8 cellular contexts compared by ENCODE assay signal in the genomic region with DNA sequence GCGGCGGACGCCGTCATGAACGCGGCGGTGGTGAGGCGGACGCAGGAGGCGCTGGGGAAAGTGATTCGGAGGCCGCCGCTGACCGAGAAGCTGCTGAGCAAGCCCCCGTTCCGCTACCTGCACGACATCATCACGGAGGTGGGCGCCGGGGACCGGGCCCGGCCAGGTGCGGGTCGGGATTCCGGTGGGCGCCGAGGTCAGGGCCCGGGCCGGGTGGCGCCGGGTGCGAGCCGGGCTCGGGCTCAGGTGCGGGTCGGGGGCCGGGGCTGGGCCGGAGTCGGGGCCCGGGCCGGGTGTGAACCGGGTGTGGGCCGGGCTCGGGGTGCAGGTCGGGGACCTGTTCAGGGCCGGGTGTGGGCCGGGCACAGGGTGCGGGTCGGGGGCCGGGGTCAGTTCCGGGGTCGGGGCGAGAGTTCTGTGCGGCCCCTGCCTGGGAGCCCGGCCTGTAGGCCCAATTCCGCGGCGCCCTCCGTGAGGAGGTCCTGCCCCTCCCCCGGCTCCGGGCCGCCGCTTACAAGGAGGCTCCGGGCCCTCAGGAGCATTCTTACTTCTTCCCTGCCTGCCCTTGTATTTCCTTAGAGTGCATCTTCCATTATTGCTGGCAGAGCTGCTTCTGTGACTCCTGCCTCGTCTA. TPM values are rescaled to one million over a fixed set of nuclear protein-coding genes. Genes with fewer than 3 reads are reported as not detected.
DNase-seq lines count a peak whose midpoint lies in the region; ATAC-seq and TF ChIP-seq lines count a peak whose summit lies in the region.

No MANE protein-coding gene starts in this region.

- H3K4me3 Mint-ChIP-seq in activated naive CD4-positive, alpha-beta T cell treated with anti-CD3 and anti-CD28 coated beads, Interleukin-2, amount 10 ng/mL, durations not matched to agents 7 days and 5 days, result peak overlapping the region; percentile 75
- peak overlapping the region; percentile 76 for H3K4me3 Mint-ChIP-seq in osteocyte (ENCODE audit: unreplicated experiment)

- H3K4me3 ChIP-seq in SK-N-SH (ENCODE audit: low read depth in 2 of 2, low read length in 1 of 2) (peak overlapping the region; percentile 71 to 78), fibroblast of lung (replicated peaks in 1 of 4; ENCODE audit: control extremely low read depth in 1 of 4, insufficient read depth in 1 of 4, low read depth in 3 of 4, low read length in 4 of 4) (peak overlapping the region; percentile 63 to 72 (median 68))

- H3K9me3 Mint-ChIP-seq in activated naive CD4-positive, alpha-beta T cell treated with anti-CD3 and anti-CD28 coated beads, Interleukin-2, amount 10 ng/mL, durations not matched to agents 7 days and 5 days, result no peaks in the 10 kb centered on the region
- no peaks in the 10 kb centered on the region for H3K9me3 Mint-ChIP-seq in osteocyte (ENCODE audit: unreplicated experiment)

- no peaks in the 10 kb centered on the region for H3F3A ChIP-seq in SK-N-SH (replicated peaks; ENCODE audit: insufficient read depth)

- no peaks in the 10 kb centered on the region for H3K9me3 ChIP-seq in SK-N-SH
- no peaks in the 10 kb centered on the region for H3K9me3 ChIP-seq in fibroblast of lung (ENCODE audit: control insufficient read depth, insufficient read depth, low read depth, low read length)

- TF ChIP-seq RAD21 in SK-N-SH (IDR thresholded peaks at IDR 0.05; ENCODE audit: low read length), result no peak

- POLR2A ChIA-PET in SK-N-SH (lab: Yijun Ruan, JAX), result no interaction called here

- H3K4me2 ChIP-seq in SK-N-SH (peak overlapping the region; percentile 94), fibroblast of lung (ENCODE audit: extremely low read depth, insufficient read depth, low read length) (peak overlapping the region; percentile 93)

- peak; percentile 37 for ATAC-seq in HG02884 (IDR thresholded peaks at IDR 0.05; ENCODE audit: unreplicated experiment)

- peaks cover 19% of the 10 kb centered on the region for H3K4me1 Mint-ChIP-seq in activated naive CD4-positive, alpha-beta T cell treated with anti-CD3 and anti-CD28 coated beads, Interleukin-2, amount 10 ng/mL, durations not matched to agents 7 days and 5 days
- peaks cover 17% of the 10 kb centered on the region for H3K4me1 Mint-ChIP-seq in osteocyte (ENCODE audit: unreplicated experiment)

- no peak overlapping the region for H3K27ac Mint-ChIP-seq in activated naive CD4-positive, alpha-beta T cell treated with anti-CD3 and anti-CD28 coated beads, Interleukin-2, amount 10 ng/mL, durations not matched to agents 7 days and 5 days
- H3K27ac Mint-ChIP-seq in osteocyte (ENCODE audit: unreplicated experiment), result peak overlapping the region; percentile 47

- WGBS in SK-N-SH (ENCODE audit: low lambda C conversion rate), result 5% methylated on average over 13 of the region's 65 CpGs

- peak; percentile 44 for DNase-seq in activated naive CD4-positive, alpha-beta T cell treated with anti-CD3 and anti-CD28 coated beads, Interleukin-2, amount 10 ng/mL, durations not matched to agents 7 days and 5 days
- no peak for DNase-seq in activated naive CD4-positive, alpha-beta T cell treated with Interleukin-2 at 50 U/mL for 16 hours
- DNase-seq in SK-N-SH (peak; percentile 73), fibroblast of lung (ENCODE audit: low read depth in 2 of 2) (peak; percentile 8 to 15), osteocyte (ENCODE audit: extremely low spot score, unreplicated experiment) (no peak), NCI-H1105 (lab: John Stamatoyannopoulos, UW) (no peak), COR-L47 (lab: John Stamatoyannopoulos, UW) (no peak)

- CTCF ChIA-PET in activated naive CD4-positive, alpha-beta T cell treated with anti-CD3 and anti-CD28 coated beads, Interleukin-2, amount 10 ng/mL, durations not matched to agents 7 days and 5 days (lab: Charles Lee), result no interaction called here
- CTCF ChIA-PET in SK-N-SH (lab: Yijun Ruan, JAX), result interaction anchor here (2.1 kb wide), 1 partner anchor 21 kb away, joined by 5 read pairs; no protein-coding TSS in a partner anchor

- H4K20me1 ChIP-seq in SK-N-SH (ENCODE audit: insufficient read depth), result no peaks in the 10 kb centered on the region; the same call in 1 of the 2 replicates
- H4K20me1 ChIP-seq in fibroblast of lung (ENCODE audit: control insufficient read depth, extremely low read depth, insufficient read depth, low read length), result no peaks in the 10 kb centered on the region

- H3K27me3 Mint-ChIP-seq in activated naive CD4-positive, alpha-beta T cell treated with anti-CD3 and anti-CD28 coated beads, Interleukin-2, amount 10 ng/mL, durations not matched to agents 7 days and 5 days, result peaks cover 35% of the 10 kb centered on the region
- peaks cover 10% of the 10 kb centered on the region for H3K27me3 Mint-ChIP-seq in osteocyte (ENCODE audit: unreplicated experiment)

- H3K27ac ChIP-seq in SK-N-SH (ENCODE audit: low read depth in 2 of 2, low read length in 1 of 2), result no peak overlapping the region; a peak in 1 of 4 replicates
- peak overlapping the region; percentile 14 for H3K27ac ChIP-seq in fibroblast of lung (ENCODE audit: insufficient read depth, low read length)

- H3K4me1 ChIP-seq in SK-N-SH (ENCODE audit: control insufficient read depth in 1 of 2, insufficient read depth in 2 of 2, low read depth in 1 of 2, low read length in 1 of 2), result peaks cover 0 to 15% of the 10 kb centered on the region in 2 experiments; a peak in 1 of 4 replicates
- H3K4me1 ChIP-seq in fibroblast of lung (ENCODE audit: control insufficient read depth, extremely low read depth, insufficient read depth, low read length), result peaks cover 9% of the 10 kb centered on the region

- H3K36me3 ChIP-seq in SK-N-SH (replicated peaks in 1 of 2; ENCODE audit: control insufficient read depth in 1 of 2, insufficient read depth in 2 of 2, low read length in 1 of 2) (no peaks in the 10 kb centered on the region), fibroblast of lung (ENCODE audit: control insufficient read depth, insufficient read depth, low read length) (no peaks in the 10 kb centered on the region)

- H3K9ac ChIP-seq in SK-N-SH (peak overlapping the region; percentile 76), fibroblast of lung (ENCODE audit: insufficient read depth, low read length) (peak overlapping the region; percentile 67)

- H3K79me2 ChIP-seq in SK-N-SH (ENCODE audit: insufficient read depth) (peaks cover 43% of the 10 kb centered on the region), fibroblast of lung (ENCODE audit: control insufficient read depth, insufficient read depth, low read length) (peaks cover 7% of the 10 kb centered on the region)

- no peaks in the 10 kb centered on the region for H3K9me2 ChIP-seq in SK-N-SH

- no peak for TF ChIP-seq EP300 in SK-N-SH (IDR thresholded peaks at IDR 0.05; ENCODE audit: borderline replicate concordance in 1 of 2, low read depth in 1 of 2, low read length in 1 of 2)

- no peaks in the 10 kb centered on the region for H3K36me3 Mint-ChIP-seq in activated naive CD4-positive, alpha-beta T cell treated with anti-CD3 and anti-CD28 coated beads, Interleukin-2, amount 10 ng/mL, durations not matched to agents 7 days and 5 days
- peaks cover 9% of the 10 kb centered on the region for H3K36me3 Mint-ChIP-seq in osteocyte (ENCODE audit: unreplicated experiment)

- H3K27me3 ChIP-seq in SK-N-SH (ENCODE audit: insufficient read depth) (no peaks in the 10 kb centered on the region), fibroblast of lung (ENCODE audit: control insufficient read depth, insufficient read depth, low read length) (no peaks in the 10 kb centered on the region)

- 0 out of 2 replicates have a peak overlapping the region, but pooled peaks have one; percentile 27 for H2AFZ ChIP-seq in SK-N-SH (ENCODE audit: low read depth)
- peak overlapping the region; percentile 54 for H2AFZ ChIP-seq in fibroblast of lung (ENCODE audit: low read length)

- no peak for TF ChIP-seq CTCF in SK-N-SH (IDR thresholded peaks at IDR 0.05)
- no peak for TF ChIP-seq CTCF in fibroblast of lung (conservative IDR thresholded peaks at IDR 0.05 in 1 of 2, IDR thresholded peaks at IDR 0.05 in 1 of 2; ENCODE audit: low read depth in 1 of 2, low read length in 2 of 2)
- TF ChIP-seq CTCF in osteocyte (IDR thresholded peaks at IDR 0.05), result no peak

TF ChIP-seq in SK-N-SH, 30 proteins besides CTCF, POLR2A, EP300 and RAD21 (continues in another document):
- TF ChIP-seq ELF1 (IDR thresholded peaks at IDR 0.05) (no peak), GATA2 (CRISPR knock-in tag; IDR thresholded peaks at IDR 0.05) (no peak), NRF1 (IDR thresholded peaks at IDR 0.05; ENCODE audit: low read depth, low read length) (no peak)

RNA-seq across cellular contexts. Expression of a gene that starts 0.4 kb away (rescaled TPM):
- polyA plus RNA-seq in SK-N-SH (2012; rRNA removed) (9.7 and 15.0 TPM in 2 replicates), fibroblast of lung (3.9 and 4.9 TPM in 2 replicates)
- polyA plus RNA-seq in SK-N-SH (2012; cell fraction: cytosol; rRNA removed), result 10.3 and 11.6 TPM in 2 replicates
- 11.8 and 14.0 TPM in 2 replicates for polyA plus RNA-seq in SK-N-SH (2012; cell fraction: nucleus; rRNA removed)
- total RNA-seq in fibroblast of lung (7.7 and 9.2 TPM in 2 replicates), osteocyte (17.3 and 19.4 TPM in 2 replicates)
- 11.9 and 16.9 TPM in 2 replicates for polyA plus RNA-seq in fibroblast of lung (2012)
- 8.9 and 20.9 TPM in 2 replicates for polyA minus RNA-seq in fibroblast of lung (ENCODE audit: low replicate concordance)

RNA-seq across cellular contexts. Expression of a gene that starts 32.4 kb away (rescaled TPM):
- polyA plus RNA-seq in SK-N-SH (2012; rRNA removed) (0.82 and 0.96 TPM in 2 replicates), fibroblast of lung (1.9 and 2.6 TPM in 2 replicates)
- polyA plus RNA-seq in SK-N-SH (2012; cell fraction: cytosol; rRNA removed), result 0.50 and 0.71 TPM in 2 replicates
- polyA plus RNA-seq in SK-N-SH (2012; cell fraction: nucleus; rRNA removed), result 2.5 and 2.6 TPM in 2 replicates
- total RNA-seq in fibroblast of lung (2.1 and 4.6 TPM in 2 replicates), osteocyte (3.7 and 5.7 TPM in 2 replicates)
- 1.7 and 2.4 TPM in 2 replicates for polyA plus RNA-seq in fibroblast of lung (2012)
- 3.8 and 17.2 TPM in 2 replicates for polyA minus RNA-seq in fibroblast of lung (ENCODE audit: low replicate concordance)

Comparison
In these comparisons a context has a peak if more than half of its experiments do, and no peak if none do; other contexts are left out.
1. DNase-seq: peak in activated naive CD4-positive, alpha-beta T cell treated with anti-CD3 and anti-CD28 coated beads, Interleukin-2, amount 10 ng/mL, durations not matched to agents 7 days and 5 days (single experiment), SK-N-SH (single experiment) and fibroblast of lung (2 of 2); none in activated naive CD4-positive, alpha-beta T cell treated with Interleukin-2 at 50 U/mL for 16 hours (single experiment), osteocyte (single experiment), NCI-H1105 (single experiment) and COR-L47 (single experiment).